35 cellular contexts compared by ENCODE assay signal in genomic region chr16:26563018-26563417, GRCh38.
"Had no signal": no experiment of that assay in that cellular context is flagged by ENCODE, and none has a peak within 500 bp of the region (broad histone marks: within the 10 kb centered on the region; RNA-seq: fewer than 3 reads in every experiment).

No MANE protein-coding gene starts in this region.

- H3K36me3 ChIP-seq: MG63 had no signal

- H3K4me3 ChIP-seq: MG63 had no signal

- DNase-seq: Karpas-422, Kasumi-1, MG63, MM.1S, MV-4-11, NCI-H1048, NCI-H1092, NCI-H1092 treated with DMSO at 0.1 percent for 48 hours, NCI-H1105, NCI-H1105 treated with DMSO at 0.1 percent for 48 hours, NCI-H1417, NCI-H1417 treated with DMSO at 0.1 percent for 48 hours, NCI-H1436, NCI-H1436 treated with DMSO at 0.1 percent for 48 hours, NCI-H146, NCI-H1694, NCI-H1694 treated with DMSO at 0.1 percent for 48 hours, NCI-H187, NCI-H187 treated with DMSO at 0.1 percent for 48 hours, NCI-H1930, NCI-H2029, NCI-H2029 treated with DMSO at 0.1 percent for 48 hours, NCI-H2081, NCI-H2081 treated with DMSO at 0.1 percent for 48 hours, NCI-H2107, NCI-H2171, NCI-H2171 treated with DMSO at 0.1 percent for 48 hours, NCI-H2227 treated with DMSO at 0.1 percent for 48 hours, NCI-H226, NCI-H345, NCI-H446, NCI-H446 treated with DMSO at 0.1 percent for 48 hours, NCI-H510A, NCI-H510A treated with DMSO at 0.1 percent for 48 hours, NCI-H524 had no signal

- H3K9me3 ChIP-seq: MG63 had no signal
